11 cellular contexts compared by ENCODE assay signal in genomic region chr5:79802404-79802803, GRCh38.
"Had no signal": no experiment of that assay in that cellular context is flagged by ENCODE, and none has a peak within 500 bp of the region (broad histone marks: within the 10 kb centered on the region; RNA-seq: fewer than 3 reads in every experiment).

No MANE protein-coding gene starts in this region.

- H3K4me3 Mint-ChIP-seq: activated B cell treated with CpG ODN at 0.5 μM for 24 hours; activated CD4-positive, alpha-beta T cell treated with anti-CD3 and anti-CD28 coated beads, Interleukin-2, amount 10 ng/mL, durations not matched to agents 7 days and 5 days; activated T-cell treated with anti-CD3 and anti-CD28 coated beads, Interleukin-2, amount 50 U/mL, for 72 hours had no signal

- H3K79me2 ChIP-seq: parathyroid adenoma had no signal

- H3K4me1 ChIP-seq: parathyroid adenoma had no signal

- H3K4me3 ChIP-seq: esophagus squamous epithelium had no signal

- DNase-seq: activated B cell treated with CpG ODN at 0.5 μM for 24 hours; activated CD4-positive, alpha-beta T cell treated with anti-CD3 and anti-CD28 coated beads, Interleukin-2, amount 10 ng/mL, durations not matched to agents 7 days and 5 days; activated CD8-positive, alpha-beta memory T cell treated with anti-CD3 and anti-CD28 coated beads, Interleukin-2, amount 50 U/mL, for 48 hours; activated naive CD4-positive, alpha-beta T cell; activated T-cell treated with anti-CD3 and anti-CD28 coated beads, Interleukin-2, amount 50 U/mL, for 72 hours; esophagus squamous epithelium; hypothalamus; naive thymus-derived CD8-positive, alpha-beta T cell; stimulated activated CD4-positive, alpha-beta T cell treated with anti-CD3 and anti-CD28 coated beads, Interleukin-12 subunit alpha, Interleukin-12 subunit beta, amount 100 ng/mL, for 4 hours; stimulated activated CD4-positive, alpha-beta T cell treated with anti-CD3 and anti-CD28 coated beads, Interleukin-2, amount 100 ng/mL, for 24 hours had no signal

- H3K36me3 Mint-ChIP-seq: naive thymus-derived CD8-positive, alpha-beta T cell had no signal

- H3K9ac ChIP-seq: parathyroid adenoma had no signal

- H3K27me3 Mint-ChIP-seq: activated B cell treated with CpG ODN at 0.5 μM for 24 hours; activated CD4-positive, alpha-beta T cell treated with anti-CD3 and anti-CD28 coated beads, Interleukin-2, amount 10 ng/mL, durations not matched to agents 7 days and 5 days had no signal

- H3K9me3 ChIP-seq: esophagus squamous epithelium had no signal

- H3K27me3 ChIP-seq: esophagus squamous epithelium had no signal

- H3K27ac Mint-ChIP-seq: activated B cell treated with CpG ODN at 0.5 μM for 24 hours; activated CD4-positive, alpha-beta T cell treated with anti-CD3 and anti-CD28 coated beads, Interleukin-2, amount 10 ng/mL, durations not matched to agents 7 days and 5 days; activated T-cell treated with anti-CD3 and anti-CD28 coated beads, Interleukin-2, amount 50 U/mL, for 72 hours had no signal

- H3K27ac ChIP-seq: esophagus squamous epithelium, parathyroid adenoma had no signal

- H3K36me3 ChIP-seq: esophagus squamous epithelium had no signal

- H3K9me3 Mint-ChIP-seq: activated B cell treated with CpG ODN at 0.5 μM for 24 hours; naive thymus-derived CD8-positive, alpha-beta T cell had no signal
